ENCODE assay signal across 8 cellular contexts in the genomic region with DNA sequence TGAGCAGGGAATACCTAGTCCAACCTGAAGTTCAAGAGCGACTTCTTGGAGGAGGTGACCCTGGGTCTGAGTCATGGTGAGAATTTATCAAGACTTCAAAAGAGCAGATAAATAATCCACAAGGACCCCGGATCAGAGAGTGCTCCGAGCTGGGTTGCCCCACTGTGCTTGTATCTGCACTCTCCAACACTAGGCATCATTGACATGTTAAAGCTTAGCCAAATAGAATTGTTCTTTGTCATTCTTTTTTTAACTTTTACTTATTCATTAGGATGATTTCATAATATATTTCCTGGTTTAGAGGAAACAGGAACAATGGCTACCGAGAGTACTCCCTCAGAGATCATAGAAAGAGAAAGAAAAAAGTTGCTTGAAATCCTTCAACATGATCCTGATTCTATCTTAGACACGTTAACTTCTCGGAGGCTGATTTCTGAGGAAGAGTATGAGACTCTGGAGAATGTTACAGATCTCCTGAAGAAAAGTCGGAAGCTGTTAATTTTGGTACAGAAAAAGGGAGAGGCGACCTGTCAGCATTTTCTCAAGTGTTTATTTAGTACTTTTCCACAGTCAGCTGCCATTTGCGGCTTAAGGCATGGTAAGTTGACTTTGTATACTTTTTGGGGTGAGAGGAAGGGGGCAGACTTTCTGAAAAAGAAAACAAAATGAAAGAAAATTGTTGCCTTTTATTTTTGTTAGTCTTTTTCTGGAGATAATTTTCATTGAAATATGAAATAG. TPM values are rescaled to one million over a fixed set of nuclear protein-coding genes. Genes with fewer than 3 reads are reported as not detected.
DNase-seq lines count a peak whose midpoint lies in the region; ATAC-seq and TF ChIP-seq lines count a peak whose summit lies in the region.

A gene with protein sequence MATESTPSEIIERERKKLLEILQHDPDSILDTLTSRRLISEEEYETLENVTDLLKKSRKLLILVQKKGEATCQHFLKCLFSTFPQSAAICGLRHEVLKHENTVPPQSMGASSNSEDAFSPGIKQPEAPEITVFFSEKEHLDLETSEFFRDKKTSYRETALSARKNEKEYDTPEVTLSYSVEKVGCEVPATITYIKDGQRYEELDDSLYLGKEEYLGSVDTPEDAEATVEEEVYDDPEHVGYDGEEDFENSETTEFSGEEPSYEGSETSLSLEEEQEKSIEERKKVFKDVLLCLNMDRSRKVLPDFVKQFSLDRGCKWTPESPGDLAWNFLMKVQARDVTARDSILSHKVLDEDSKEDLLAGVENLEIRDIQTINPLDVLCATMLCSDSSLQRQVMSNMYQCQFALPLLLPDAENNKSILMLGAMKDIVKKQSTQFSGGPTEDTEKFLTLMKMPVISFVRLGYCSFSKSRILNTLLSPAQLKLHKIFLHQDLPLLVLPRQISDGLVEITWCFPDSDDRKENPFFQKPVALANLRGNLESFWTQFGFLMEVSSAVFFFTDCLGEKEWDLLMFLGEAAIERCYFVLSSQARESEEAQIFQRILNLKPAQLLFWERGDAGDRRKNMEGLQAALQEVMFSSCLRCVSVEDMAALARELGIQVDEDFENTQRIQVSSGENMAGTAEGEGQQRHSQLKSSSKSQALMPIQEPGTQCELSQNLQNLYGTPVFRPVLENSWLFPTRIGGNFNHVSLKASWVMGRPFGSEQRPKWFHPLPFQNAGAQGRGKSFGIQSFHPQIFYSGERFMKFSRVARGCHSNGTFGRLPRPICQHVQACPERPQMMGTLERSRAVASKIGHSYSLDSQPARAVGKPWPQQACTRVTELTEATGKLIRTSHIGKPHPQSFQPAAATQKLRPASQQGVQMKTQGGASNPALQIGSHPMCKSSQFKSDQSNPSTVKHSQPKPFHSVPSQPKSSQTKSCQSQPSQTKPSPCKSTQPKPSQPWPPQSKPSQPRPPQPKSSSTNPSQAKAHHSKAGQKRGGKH (plus strand): TSS at position 300 of the 738 bp plus-strand sequence. CDS start 16 bp downstream, at position 316.

- intact Hi-C loops in activated T-helper 1 cell treated with anti-CD3 and anti-CD28 coated beads, Interleukin-12 subunit alpha, Interleukin-12 subunit beta, Interleukin-2, Interleukin-4 antibody, amounts not matched to agents 30 ng/mL and 10 ng/mL and 1 ng/mL, durations not matched to agents 14 hours and 24 hours and 36 hours (cut with micrococcal nuclease): no loop called here
- intact Hi-C loops in right cardiac atrium (cut with DNase I): no loop called here

- WGBS in right cardiac atrium: 17% methylated on average over 9 of the region's 9 CpGs

- no peaks in the 10 kb centered on the region for H3K9me3 ChIP-seq in right cardiac atrium (ENCODE audit: control insufficient read depth, low read length)

- ATAC-seq in GM19025 (IDR thresholded peaks at IDR 0.05; ENCODE audit: low read depth, unreplicated experiment) (peak; percentile 48), right cardiac atrium (peak; percentile 58 to 77), GM18520 (IDR thresholded peaks at IDR 0.05; ENCODE audit: unreplicated experiment) (no peak)

- no peak for TF ChIP-seq CTCF in AG09309 (IDR thresholded peaks at IDR 0.05; ENCODE audit: control insufficient read depth, insufficient read depth, low read depth, low read length, missing control alignments)

- no peak for DNase-seq in AG09309 (ENCODE audit: low read depth)
- no peak for DNase-seq in activated T-helper 1 cell treated with anti-CD3 and anti-CD28 coated beads, Interleukin-12 subunit alpha, Interleukin-12 subunit beta, Interleukin-2, Interleukin-4 antibody, amounts not matched to agents 30 ng/mL and 10 ng/mL and 1 ng/mL, durations not matched to agents 14 hours and 24 hours and 36 hours (ENCODE audit: low spot score)
- DNase-seq in right cardiac atrium: no peak
- DNase-seq in NCI-H1417 (lab: John Stamatoyannopoulos, UW): no peak

- no peaks in the 10 kb centered on the region for H3K27me3 ChIP-seq in right cardiac atrium (ENCODE audit: control insufficient read depth, insufficient read depth)

- H3K9me3 Mint-ChIP-seq in IgD-negative memory B cell: no peaks in the 10 kb centered on the region
- H3K9me3 Mint-ChIP-seq in activated T-helper 1 cell treated with anti-CD3 and anti-CD28 coated beads, Interleukin-12 subunit alpha, Interleukin-12 subunit beta, Interleukin-2, Interleukin-4 antibody, amounts not matched to agents 30 ng/mL and 10 ng/mL and 1 ng/mL, durations not matched to agents 14 hours and 24 hours and 36 hours: no peaks in the 10 kb centered on the region

- H3K27ac Mint-ChIP-seq in IgD-negative memory B cell: peak within 1 kb of the TSS; percentile 44 to 96 (median 86)
- H3K27ac Mint-ChIP-seq in activated T-helper 1 cell treated with anti-CD3 and anti-CD28 coated beads, Interleukin-12 subunit alpha, Interleukin-12 subunit beta, Interleukin-2, Interleukin-4 antibody, amounts not matched to agents 30 ng/mL and 10 ng/mL and 1 ng/mL, durations not matched to agents 14 hours and 24 hours and 36 hours: peak within 1 kb of the TSS; percentile 88

- H3K36me3 Mint-ChIP-seq in IgD-negative memory B cell: peaks cover 1% of the 10 kb centered on the region
- H3K36me3 Mint-ChIP-seq in activated T-helper 1 cell treated with anti-CD3 and anti-CD28 coated beads, Interleukin-12 subunit alpha, Interleukin-12 subunit beta, Interleukin-2, Interleukin-4 antibody, amounts not matched to agents 30 ng/mL and 10 ng/mL and 1 ng/mL, durations not matched to agents 14 hours and 24 hours and 36 hours (ENCODE audit: low read depth): peaks cover 8% of the 10 kb centered on the region

- peak within 1 kb of the TSS; percentile 83 to 95 (median 86) for H3K4me3 Mint-ChIP-seq in IgD-negative memory B cell
- peak within 1 kb of the TSS; percentile 84 for H3K4me3 Mint-ChIP-seq in activated T-helper 1 cell treated with anti-CD3 and anti-CD28 coated beads, Interleukin-12 subunit alpha, Interleukin-12 subunit beta, Interleukin-2, Interleukin-4 antibody, amounts not matched to agents 30 ng/mL and 10 ng/mL and 1 ng/mL, durations not matched to agents 14 hours and 24 hours and 36 hours

- H3K4me3 ChIP-seq in AG09309 (ENCODE audit: control insufficient read depth, low read depth, low read length): peak within 1 kb of the TSS; percentile 26
- peak within 1 kb of the TSS; percentile 69 for H3K4me3 ChIP-seq in right cardiac atrium (ENCODE audit: low read length)
- H3K4me3 ChIP-seq in skin epidermis: peak within 1 kb of the TSS; percentile 14 to 42 (median 35)

- H3K4me1 Mint-ChIP-seq in IgD-negative memory B cell: peaks cover 5 to 31% (median 18%) of the 10 kb centered on the region in 3 donors
- peaks cover 14% of the 10 kb centered on the region for H3K4me1 Mint-ChIP-seq in activated T-helper 1 cell treated with anti-CD3 and anti-CD28 coated beads, Interleukin-12 subunit alpha, Interleukin-12 subunit beta, Interleukin-2, Interleukin-4 antibody, amounts not matched to agents 30 ng/mL and 10 ng/mL and 1 ng/mL, durations not matched to agents 14 hours and 24 hours and 36 hours (ENCODE audit: low read depth)

- H3K27ac ChIP-seq in right cardiac atrium (ENCODE audit: low read length): peak within 1 kb of the TSS; percentile 93
- H3K27ac ChIP-seq in skin epidermis: peak within 1 kb of the TSS in 20 of 21 experiments; percentile 43 to 94 (median 79)

- H3K27me3 Mint-ChIP-seq in IgD-negative memory B cell: peaks cover 6% of the 10 kb centered on the region
- peaks cover 3% of the 10 kb centered on the region for H3K27me3 Mint-ChIP-seq in activated T-helper 1 cell treated with anti-CD3 and anti-CD28 coated beads, Interleukin-12 subunit alpha, Interleukin-12 subunit beta, Interleukin-2, Interleukin-4 antibody, amounts not matched to agents 30 ng/mL and 10 ng/mL and 1 ng/mL, durations not matched to agents 14 hours and 24 hours and 36 hours (ENCODE audit: insufficient read depth)

- H3K4me1 ChIP-seq in right cardiac atrium (ENCODE audit: control insufficient read depth, insufficient read depth, low read length): no peaks in the 10 kb centered on the region

RNA-seq across cellular contexts. Expression of the gene that starts here (rescaled TPM):
- polyA plus RNA-seq in IgD-negative memory B cell (0.93 TPM), right cardiac atrium (3.8 TPM)
- total RNA-seq in activated T-helper 1 cell treated with anti-CD3 and anti-CD28 coated beads, Interleukin-12 subunit alpha, Interleukin-12 subunit beta, Interleukin-2, Interleukin-4 antibody, amounts not matched to agents 30 ng/mL and 10 ng/mL and 1 ng/mL, durations not matched to agents 14 hours and 24 hours and 36 hours: 2.1 and 2.3 TPM in 2 replicates
- total RNA-seq in right cardiac atrium: 1 to 10 TPM; 7.7 to 9.6 (median 8.5) TPM
